2 cellular contexts compared by ENCODE assay signal in genomic region chrX:43866423-43866822, GRCh38.
TF ChIP-seq lines count a peak whose summit lies in the region.

No MANE protein-coding gene starts in this region.

TF ChIP-seq in SK-N-SH, 30 proteins besides CTCF, POLR2A, EP300 and RAD21 (continued from another document):
- no peak for TF ChIP-seq IRF3 (IDR thresholded peaks at IDR 0.05; ENCODE audit: low read depth, low read length)

TF ChIP-seq in SK-N-SH treated with all-trans-retinoic acid at 6 μM for 48 hours, 23 proteins besides CTCF, POLR2A, EP300 and RAD21 (continued from another document):
- TF ChIP-seq CSRNP3 (CRISPR knock-in tag; IDR thresholded peaks at IDR 0.05) = no peak
